In genomic region chr9:137195525-137196220, GRCh38 we compare ENCODE assay signal across 9 cellular contexts. TPM values are rescaled to one million over a fixed set of nuclear protein-coding genes. Genes with fewer than 3 reads are reported as not detected.
DNase-seq lines count a peak whose midpoint lies in the region; TF ChIP-seq lines count a peak whose summit lies in the region.
"Had no signal": no experiment of that assay in that cellular context is flagged by ENCODE, and none has a peak within 500 bp of the region (broad histone marks: within the 10 kb centered on the region; RNA-seq: fewer than 3 reads in every experiment).

No MANE protein-coding gene starts in this region.

- intact Hi-C loops in dorsolateral prefrontal cortex (cut with DNase I), result no loop called here

- no peak for TF ChIP-seq CTCF in dorsolateral prefrontal cortex (IDR thresholded peaks at IDR 0.05 in 54 of 56, conservative IDR thresholded peaks at IDR 0.05 in 2 of 56; ENCODE audit: low read depth in 1 of 56, partially characterized antibody in 56 of 56)

- no peaks in the 10 kb centered on the region for H3K27me3 ChIP-seq in dorsolateral prefrontal cortex

- peak; percentile 42 for DNase-seq in NCI-H82 (lab: John Stamatoyannopoulos, UW)
- no peak for DNase-seq in NCI-H82 treated with DMSO at 0.1 percent for 48 hours (lab: John Stamatoyannopoulos, UW; ENCODE audit: unreplicated experiment)
- DNase-seq in NCI-H2196 treated with DMSO at 0.1 percent for 48 hours (lab: John Stamatoyannopoulos, UW; ENCODE audit: unreplicated experiment), result peak; percentile 84
- no peak for DNase-seq in dorsolateral prefrontal cortex
- DNase-seq in SKM-1 treated with dmso at 0.1 percent for 144 hours (lab: John Stamatoyannopoulos, UW; ENCODE audit: unreplicated experiment), result no peak
- no peak for DNase-seq in dermis blood vessel endothelial cell
- no peak for DNase-seq in HPDE6-E6E7 (ENCODE audit: extremely low spot score)
- DNase-seq: activated gamma-delta T cell treated with Interleukin-2 at 50 U/mL for 16 hours had no signal

- H3K4me3 ChIP-seq in dorsolateral prefrontal cortex, result peak overlapping the region in 55 of 59 donors; percentile 5 to 85 (median 56)

- peak overlapping the region; percentile 90 to 100 (median 99) for H3K27ac ChIP-seq in dorsolateral prefrontal cortex
- H3K27ac ChIP-seq in temporal lobe (ENCODE audit: low read depth, low read length), result peak overlapping the region; percentile 100

RNA-seq across cellular contexts. Expression of gene TPRN, which starts 4.9 kb away (rescaled TPM):
- total RNA-seq in dorsolateral prefrontal cortex, result 100 to 1,000 TPM in 4 of 120 experiments, 10 to 100 TPM in 116; 26.2 to 176 (median 57.3) TPM
- 5.4 TPM for total RNA-seq in temporal lobe
- 4.6 and 6.6 TPM in 2 replicates for total RNA-seq in dermis blood vessel endothelial cell

RNA-seq across cellular contexts. Expression of gene SSNA1, which starts 7.2 kb away (rescaled TPM):
- total RNA-seq in dorsolateral prefrontal cortex (10 to 100 TPM; 37.0 to 77.8 (median 49.6) TPM), temporal lobe (15.7 TPM), dermis blood vessel endothelial cell (112 and 128 TPM in 2 replicates)

RNA-seq across cellular contexts. Expression of gene ANAPC2, which starts 7.3 kb away (rescaled TPM):
- 100 to 1,000 TPM in 1 of 120 experiments, 10 to 100 TPM in 119; 51.4 to 105 (median 68.3) TPM for total RNA-seq in dorsolateral prefrontal cortex
- 22.1 TPM for total RNA-seq in temporal lobe
- total RNA-seq in dermis blood vessel endothelial cell, result 23.1 and 33.6 TPM in 2 replicates

RNA-seq across cellular contexts. Expression of gene TMEM203, which starts 9.8 kb away (rescaled TPM):
- total RNA-seq in dorsolateral prefrontal cortex (10 to 100 TPM; 28.1 to 47.4 (median 37.9) TPM), temporal lobe (21.9 TPM), dermis blood vessel endothelial cell (31.1 TPM in 2 replicates)

RNA-seq across cellular contexts. Expression of gene NDOR1, which starts 9.8 kb away (rescaled TPM):
- 10 to 100 TPM; 11.4 to 35.4 (median 19.7) TPM for total RNA-seq in dorsolateral prefrontal cortex
- 3.4 TPM for total RNA-seq in temporal lobe
- 3.4 and 5.8 TPM in 2 replicates for total RNA-seq in dermis blood vessel endothelial cell

Comparison
In these comparisons a context has a peak if more than half of its experiments do, and no peak if none do; other contexts are left out.
1. DNase-seq: peak in NCI-H82 (single experiment) and NCI-H2196 treated with DMSO at 0.1 percent for 48 hours (single experiment); none in NCI-H82 treated with DMSO at 0.1 percent for 48 hours (single experiment), dorsolateral prefrontal cortex (0 of 10), SKM-1 treated with dmso at 0.1 percent for 144 hours (single experiment), dermis blood vessel endothelial cell (single experiment) and HPDE6-E6E7 (single experiment).